Comparison of ENCODE assay signal across 11 cellular contexts in the genomic region with DNA sequence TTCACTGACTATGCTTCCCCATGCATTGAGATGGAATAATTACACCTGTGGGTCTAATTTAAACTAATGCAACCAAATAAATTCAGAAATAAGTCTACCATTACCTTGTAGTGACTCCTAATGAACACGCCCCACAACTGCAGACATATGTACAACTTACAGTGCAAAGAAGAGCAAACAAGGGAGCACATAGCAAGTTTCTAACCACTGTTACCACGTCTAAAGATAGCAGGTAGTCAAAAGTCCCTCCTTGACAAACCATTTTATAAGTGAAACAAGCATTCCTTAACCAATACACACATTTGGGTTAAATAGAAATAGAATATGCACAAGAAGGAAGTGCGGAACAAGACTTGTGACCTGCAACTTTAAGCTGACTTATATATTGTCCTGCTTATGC. TPM values are rescaled to one million over a fixed set of nuclear protein-coding genes. Genes with fewer than 3 reads are reported as not detected.
DNase-seq lines count a peak whose midpoint lies in the region; ATAC-seq and TF ChIP-seq lines count a peak whose summit lies in the region.
"Had no signal": no experiment of that assay in that cellular context is flagged by ENCODE, and none has a peak within 500 bp of the region (broad histone marks: within the 10 kb centered on the region; RNA-seq: fewer than 3 reads in every experiment).

No MANE protein-coding gene starts in this region.

- H3K36me3 Mint-ChIP-seq in T-helper 2 cell treated with Interferon-gamma antibody and Interleukin-4, amounts not matched to agents 5 μg/mL and 100 μg/mL, for 36 hours (ENCODE audit: low read depth) = no peaks in the 10 kb centered on the region

- H3K4me1 ChIP-seq in A673 (ENCODE audit: insufficient read depth, low read length, poor library complexity, severe bottlenecking) = peaks cover 52% of the 10 kb centered on the region

- intact Hi-C loops in A673 (cut with micrococcal nuclease; ENCODE audit: unreplicated experiment) = no loop called here

- CTCF ChIA-PET in A673 (lab: Charles Lee) = no interaction called here

- no peak overlapping the region for H3K4me3 ChIP-seq in A673 (ENCODE audit: low read depth, low read length, poor library complexity, severe bottlenecking)

- no peaks in the 10 kb centered on the region for H3K27me3 ChIP-seq in A673 (replicated peaks; ENCODE audit: insufficient read depth, low read depth, low read length, poor library complexity)

- POLR2A ChIA-PET in A673 (lab: Charles Lee; ENCODE audit: low non-redundant PET) = interaction anchor here (0.8 kb wide), 1 partner anchor 76 kb away, joined by 3 read pairs; no protein-coding TSS in a partner anchor

- DNase-seq in A673 (ENCODE audit: low spot score) (no peak), COLO829 (ENCODE audit: low spot score) (no peak), NCI-H1417 treated with DMSO at 0.1 percent for 48 hours (lab: John Stamatoyannopoulos, UW) (no peak), NCI-H446 treated with DMSO at 0.1 percent for 48 hours (lab: John Stamatoyannopoulos, UW) (no peak), cortex of kidney (lab: John Stamatoyannopoulos, UW) (no peak)
- no peak for DNase-seq in T-helper 2 cell treated with Interferon-gamma antibody and Interleukin-4, amounts not matched to agents 5 μg/mL and 100 μg/mL, for 36 hours (ENCODE audit: low spot score)
- DNase-seq: anterior cingulate cortex, C1 segment of cervical spinal cord, SHP77 treated with DMSO at 0.1 percent for 48 hours had no signal

- BruUV-seq in A673 (replicated peaks; lab: Mats Ljungman, UMichigan) = no TSS peak

- H3K9me3 Mint-ChIP-seq in T-helper 2 cell treated with Interferon-gamma antibody and Interleukin-4, amounts not matched to agents 5 μg/mL and 100 μg/mL, for 36 hours = no peaks in the 10 kb centered on the region

- peak overlapping the region; percentile 86 for H3K27ac Mint-ChIP-seq in T-helper 2 cell treated with Interferon-gamma antibody and Interleukin-4, amounts not matched to agents 5 μg/mL and 100 μg/mL, for 36 hours

- peak overlapping the region; percentile 64 for H3K4me3 Mint-ChIP-seq in T-helper 2 cell treated with Interferon-gamma antibody and Interleukin-4, amounts not matched to agents 5 μg/mL and 100 μg/mL, for 36 hours

- no peaks in the 10 kb centered on the region for H3K36me3 ChIP-seq in A673 (ENCODE audit: insufficient read depth, low read length, poor library complexity, severe bottlenecking)

- ATAC-seq in GM18909 (IDR thresholded peaks at IDR 0.05; ENCODE audit: poor library complexity, unreplicated experiment) (peak; percentile 80), HG02938 (IDR thresholded peaks at IDR 0.05; ENCODE audit: unreplicated experiment) (peak; percentile 68)

- TF ChIP-seq CTCF in A673 (conservative IDR thresholded peaks at IDR 0.05; ENCODE audit: low read depth, low read length) = no peak

- no peaks in the 10 kb centered on the region for H3K27me3 Mint-ChIP-seq in T-helper 2 cell treated with Interferon-gamma antibody and Interleukin-4, amounts not matched to agents 5 μg/mL and 100 μg/mL, for 36 hours (ENCODE audit: low read depth)

- no peaks in the 10 kb centered on the region for H3K9me3 ChIP-seq in A673 (ENCODE audit: low read depth, low read length, poor library complexity, severe bottlenecking)

- peak overlapping the region; percentile 3 for H3K27ac ChIP-seq in A673 (ENCODE audit: low read depth, low read length, poor library complexity, severe bottlenecking)

- H3K4me1 Mint-ChIP-seq in T-helper 2 cell treated with Interferon-gamma antibody and Interleukin-4, amounts not matched to agents 5 μg/mL and 100 μg/mL, for 36 hours (ENCODE audit: low read depth) = peaks cover 32% of the 10 kb centered on the region

RNA-seq across cellular contexts. Expression of gene PHF21A, which starts 20.6 kb away (rescaled TPM):
- 77.2 and 106 TPM in 2 replicates for total RNA-seq in A673 (2021)
